ENCODE assay signal across 1 cellular context in genomic region chr1:179971563-179972496, GRCh38.
A peak's percentile ranks its signal among the peaks of the same experiment; 100 is the strongest.
TF ChIP-seq lines count a peak whose summit lies in the region.

No MANE protein-coding gene starts in this region.

TF ChIP-seq in K562, 482 proteins besides CTCF, POLR2A, EP300 and RAD21 (continued from another document and continues in another):
- TF ChIP-seq, protein P1, sequence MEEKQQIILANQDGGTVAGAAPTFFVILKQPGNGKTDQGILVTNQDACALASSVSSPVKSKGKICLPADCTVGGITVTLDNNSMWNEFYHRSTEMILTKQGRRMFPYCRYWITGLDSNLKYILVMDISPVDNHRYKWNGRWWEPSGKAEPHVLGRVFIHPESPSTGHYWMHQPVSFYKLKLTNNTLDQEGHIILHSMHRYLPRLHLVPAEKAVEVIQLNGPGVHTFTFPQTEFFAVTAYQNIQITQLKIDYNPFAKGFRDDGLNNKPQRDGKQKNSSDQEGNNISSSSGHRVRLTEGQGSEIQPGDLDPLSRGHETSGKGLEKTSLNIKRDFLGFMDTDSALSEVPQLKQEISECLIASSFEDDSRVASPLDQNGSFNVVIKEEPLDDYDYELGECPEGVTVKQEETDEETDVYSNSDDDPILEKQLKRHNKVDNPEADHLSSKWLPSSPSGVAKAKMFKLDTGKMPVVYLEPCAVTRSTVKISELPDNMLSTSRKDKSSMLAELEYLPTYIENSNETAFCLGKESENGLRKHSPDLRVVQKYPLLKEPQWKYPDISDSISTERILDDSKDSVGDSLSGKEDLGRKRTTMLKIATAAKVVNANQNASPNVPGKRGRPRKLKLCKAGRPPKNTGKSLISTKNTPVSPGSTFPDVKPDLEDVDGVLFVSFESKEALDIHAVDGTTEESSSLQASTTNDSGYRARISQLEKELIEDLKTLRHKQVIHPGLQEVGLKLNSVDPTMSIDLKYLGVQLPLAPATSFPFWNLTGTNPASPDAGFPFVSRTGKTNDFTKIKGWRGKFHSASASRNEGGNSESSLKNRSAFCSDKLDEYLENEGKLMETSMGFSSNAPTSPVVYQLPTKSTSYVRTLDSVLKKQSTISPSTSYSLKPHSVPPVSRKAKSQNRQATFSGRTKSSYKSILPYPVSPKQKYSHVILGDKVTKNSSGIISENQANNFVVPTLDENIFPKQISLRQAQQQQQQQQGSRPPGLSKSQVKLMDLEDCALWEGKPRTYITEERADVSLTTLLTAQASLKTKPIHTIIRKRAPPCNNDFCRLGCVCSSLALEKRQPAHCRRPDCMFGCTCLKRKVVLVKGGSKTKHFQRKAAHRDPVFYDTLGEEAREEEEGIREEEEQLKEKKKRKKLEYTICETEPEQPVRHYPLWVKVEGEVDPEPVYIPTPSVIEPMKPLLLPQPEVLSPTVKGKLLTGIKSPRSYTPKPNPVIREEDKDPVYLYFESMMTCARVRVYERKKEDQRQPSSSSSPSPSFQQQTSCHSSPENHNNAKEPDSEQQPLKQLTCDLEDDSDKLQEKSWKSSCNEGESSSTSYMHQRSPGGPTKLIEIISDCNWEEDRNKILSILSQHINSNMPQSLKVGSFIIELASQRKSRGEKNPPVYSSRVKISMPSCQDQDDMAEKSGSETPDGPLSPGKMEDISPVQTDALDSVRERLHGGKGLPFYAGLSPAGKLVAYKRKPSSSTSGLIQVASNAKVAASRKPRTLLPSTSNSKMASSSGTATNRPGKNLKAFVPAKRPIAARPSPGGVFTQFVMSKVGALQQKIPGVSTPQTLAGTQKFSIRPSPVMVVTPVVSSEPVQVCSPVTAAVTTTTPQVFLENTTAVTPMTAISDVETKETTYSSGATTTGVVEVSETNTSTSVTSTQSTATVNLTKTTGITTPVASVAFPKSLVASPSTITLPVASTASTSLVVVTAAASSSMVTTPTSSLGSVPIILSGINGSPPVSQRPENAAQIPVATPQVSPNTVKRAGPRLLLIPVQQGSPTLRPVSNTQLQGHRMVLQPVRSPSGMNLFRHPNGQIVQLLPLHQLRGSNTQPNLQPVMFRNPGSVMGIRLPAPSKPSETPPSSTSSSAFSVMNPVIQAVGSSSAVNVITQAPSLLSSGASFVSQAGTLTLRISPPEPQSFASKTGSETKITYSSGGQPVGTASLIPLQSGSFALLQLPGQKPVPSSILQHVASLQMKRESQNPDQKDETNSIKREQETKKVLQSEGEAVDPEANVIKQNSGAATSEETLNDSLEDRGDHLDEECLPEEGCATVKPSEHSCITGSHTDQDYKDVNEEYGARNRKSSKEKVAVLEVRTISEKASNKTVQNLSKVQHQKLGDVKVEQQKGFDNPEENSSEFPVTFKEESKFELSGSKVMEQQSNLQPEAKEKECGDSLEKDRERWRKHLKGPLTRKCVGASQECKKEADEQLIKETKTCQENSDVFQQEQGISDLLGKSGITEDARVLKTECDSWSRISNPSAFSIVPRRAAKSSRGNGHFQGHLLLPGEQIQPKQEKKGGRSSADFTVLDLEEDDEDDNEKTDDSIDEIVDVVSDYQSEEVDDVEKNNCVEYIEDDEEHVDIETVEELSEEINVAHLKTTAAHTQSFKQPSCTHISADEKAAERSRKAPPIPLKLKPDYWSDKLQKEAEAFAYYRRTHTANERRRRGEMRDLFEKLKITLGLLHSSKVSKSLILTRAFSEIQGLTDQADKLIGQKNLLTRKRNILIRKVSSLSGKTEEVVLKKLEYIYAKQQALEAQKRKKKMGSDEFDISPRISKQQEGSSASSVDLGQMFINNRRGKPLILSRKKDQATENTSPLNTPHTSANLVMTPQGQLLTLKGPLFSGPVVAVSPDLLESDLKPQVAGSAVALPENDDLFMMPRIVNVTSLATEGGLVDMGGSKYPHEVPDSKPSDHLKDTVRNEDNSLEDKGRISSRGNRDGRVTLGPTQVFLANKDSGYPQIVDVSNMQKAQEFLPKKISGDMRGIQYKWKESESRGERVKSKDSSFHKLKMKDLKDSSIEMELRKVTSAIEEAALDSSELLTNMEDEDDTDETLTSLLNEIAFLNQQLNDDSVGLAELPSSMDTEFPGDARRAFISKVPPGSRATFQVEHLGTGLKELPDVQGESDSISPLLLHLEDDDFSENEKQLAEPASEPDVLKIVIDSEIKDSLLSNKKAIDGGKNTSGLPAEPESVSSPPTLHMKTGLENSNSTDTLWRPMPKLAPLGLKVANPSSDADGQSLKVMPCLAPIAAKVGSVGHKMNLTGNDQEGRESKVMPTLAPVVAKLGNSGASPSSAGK (IDR thresholded peaks at IDR 0.05) = 0 out of 2 replicates have a peak, but pooled peaks have one; percentile 38
- TF ChIP-seq NFATC3 (IDR thresholded peaks at IDR 0.05) (peak; percentile 64; the same call in 1 of the 2 replicates), NR2C2 (CRISPR knock-in tag; IDR thresholded peaks at IDR 0.05) (no peak), NR2C2 (tag; IDR thresholded peaks at IDR 0.05) (peak; percentile 71; the same call in 1 of the 2 replicates), SMARCA5 (IDR thresholded peaks at IDR 0.05) (peak; percentile 77; the same call in 1 of the 2 replicates), HDAC2 (IDR thresholded peaks at IDR 0.05) (peak; percentile 98), ELF4 (CRISPR knock-in tag; IDR thresholded peaks at IDR 0.05) (0 out of 2 replicates have a peak, but pooled peaks have one; percentile 13), HDAC1 (IDR thresholded peaks at IDR 0.05) (peak; percentile 92 to 98; a peak in 3 of 4 replicates), TARDBP (IDR thresholded peaks at IDR 0.05) (peak; percentile 84; the same call in 1 of the 2 replicates), ARHGAP35 (IDR thresholded peaks at IDR 0.05; ENCODE audit: partially characterized antibody) (peak; percentile 74), TEAD4 (IDR thresholded peaks at IDR 0.05; ENCODE audit: low read length) (peak; percentile 100), TEAD4 (CRISPR knock-in tag; IDR thresholded peaks at IDR 0.05; ENCODE audit: borderline replicate concordance) (no peak), SMARCA4 (IDR thresholded peaks at IDR 0.05) (peak; percentile 99), CC2D1A (IDR thresholded peaks at IDR 0.05) (peak; percentile 96), SNIP1 (IDR thresholded peaks at IDR 0.05; ENCODE audit: low read depth) (peak; percentile 57; the same call in 1 of the 2 replicates), HMBOX1 (IDR thresholded peaks at IDR 0.05) (peak; percentile 95), ARNT (IDR thresholded peaks at IDR 0.05) (peak; percentile 77 to 89; a peak in 2 of 4 replicates)
- TF ChIP-seq, protein P2, sequence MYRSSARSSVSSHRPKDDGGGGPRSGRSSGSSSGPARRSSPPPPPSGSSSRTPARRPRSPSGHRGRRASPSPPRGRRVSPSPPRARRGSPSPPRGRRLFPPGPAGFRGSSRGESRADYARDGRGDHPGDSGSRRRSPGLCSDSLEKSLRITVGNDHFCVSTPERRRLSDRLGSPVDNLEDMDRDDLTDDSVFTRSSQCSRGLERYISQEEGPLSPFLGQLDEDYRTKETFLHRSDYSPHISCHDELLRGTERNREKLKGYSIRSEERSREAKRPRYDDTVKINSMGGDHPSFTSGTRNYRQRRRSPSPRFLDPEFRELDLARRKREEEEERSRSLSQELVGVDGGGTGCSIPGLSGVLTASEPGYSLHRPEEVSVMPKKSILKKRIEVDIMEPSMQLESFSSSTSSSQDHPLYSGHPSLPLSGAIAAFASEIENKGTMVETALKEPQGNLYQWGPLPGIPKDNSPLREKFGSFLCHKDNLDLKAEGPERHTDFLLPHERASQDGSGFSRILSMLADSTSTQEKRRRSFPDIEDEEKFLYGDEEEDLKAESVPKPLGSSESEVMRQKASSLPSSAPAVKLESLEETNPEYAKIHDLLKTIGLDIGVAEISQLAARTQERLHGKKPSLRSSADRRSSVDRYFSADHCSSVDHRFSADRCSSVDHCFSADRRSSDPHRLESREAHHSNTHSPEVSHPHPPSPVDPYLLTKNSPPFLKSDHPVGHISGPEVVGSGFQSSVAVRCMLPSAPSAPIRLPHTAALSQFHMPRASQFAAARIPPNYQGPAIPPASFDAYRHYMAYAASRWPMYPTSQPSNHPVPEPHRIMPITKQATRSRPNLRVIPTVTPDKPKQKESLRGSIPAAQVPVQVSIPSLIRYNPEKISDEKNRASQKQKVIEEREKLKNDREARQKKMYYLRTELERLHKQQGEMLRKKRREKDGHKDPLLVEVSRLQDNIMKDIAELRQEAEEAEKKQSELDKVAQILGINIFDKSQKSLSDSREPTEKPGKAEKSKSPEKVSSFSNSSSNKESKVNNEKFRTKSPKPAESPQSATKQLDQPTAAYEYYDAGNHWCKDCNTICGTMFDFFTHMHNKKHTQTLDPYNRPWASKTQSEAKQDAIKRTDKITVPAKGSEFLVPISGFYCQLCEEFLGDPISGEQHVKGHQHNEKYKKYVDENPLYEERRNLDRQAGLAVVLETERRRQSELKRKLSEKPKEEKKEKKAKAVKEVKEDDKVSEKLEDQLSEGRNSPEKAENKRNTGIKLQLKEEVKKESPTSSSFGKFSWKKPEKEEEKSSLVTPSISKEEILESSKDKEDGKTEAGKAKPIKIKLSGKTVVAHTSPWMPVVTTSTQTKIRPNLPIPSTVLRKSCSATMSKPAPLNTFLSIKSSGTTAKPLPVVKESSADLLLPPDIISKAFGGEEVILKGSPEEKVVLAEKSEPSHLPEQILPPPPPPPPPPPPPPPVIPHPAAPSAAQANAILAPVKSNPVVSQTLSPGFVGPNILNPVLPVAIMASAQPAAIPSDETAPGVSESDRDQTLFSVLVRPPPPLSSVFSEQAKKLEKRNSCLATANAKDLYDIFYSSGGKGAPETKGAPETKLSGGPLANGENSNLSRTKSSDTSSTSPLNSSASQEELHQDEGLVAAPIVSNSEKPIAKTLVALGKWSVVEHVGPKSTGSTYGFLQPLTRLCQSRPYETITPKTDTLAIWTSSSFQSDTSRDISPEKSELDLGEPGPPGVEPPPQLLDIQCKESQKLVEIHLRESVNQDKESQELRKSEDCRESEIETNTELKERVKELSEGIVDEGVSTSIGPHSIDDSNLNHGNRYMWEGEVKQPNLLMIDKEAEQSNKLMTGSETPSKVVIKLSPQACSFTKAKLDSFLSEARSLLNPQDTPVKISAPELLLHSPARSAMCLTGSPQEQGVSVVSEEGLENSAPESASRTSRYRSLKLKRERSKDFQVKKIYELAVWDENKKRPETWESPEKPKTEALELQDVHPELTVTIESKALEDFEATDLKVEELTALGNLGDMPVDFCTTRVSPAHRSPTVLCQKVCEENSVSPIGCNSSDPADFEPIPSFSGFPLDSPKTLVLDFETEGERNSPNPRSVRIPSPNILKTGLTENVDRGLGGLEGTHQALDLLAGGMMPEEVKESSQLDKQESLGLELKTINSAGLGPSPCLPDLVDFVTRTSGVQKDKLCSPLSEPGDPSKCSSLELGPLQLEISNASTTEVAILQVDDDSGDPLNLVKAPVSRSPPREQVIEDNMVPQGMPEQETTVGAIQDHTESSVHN (IDR thresholded peaks at IDR 0.05; ENCODE audit: borderline replicate concordance in 1 of 2, low read depth in 1 of 2) = peak in 1 of 2 experiments; percentile 84; a peak in 1 of 4 replicates
- TF ChIP-seq, protein P3, sequence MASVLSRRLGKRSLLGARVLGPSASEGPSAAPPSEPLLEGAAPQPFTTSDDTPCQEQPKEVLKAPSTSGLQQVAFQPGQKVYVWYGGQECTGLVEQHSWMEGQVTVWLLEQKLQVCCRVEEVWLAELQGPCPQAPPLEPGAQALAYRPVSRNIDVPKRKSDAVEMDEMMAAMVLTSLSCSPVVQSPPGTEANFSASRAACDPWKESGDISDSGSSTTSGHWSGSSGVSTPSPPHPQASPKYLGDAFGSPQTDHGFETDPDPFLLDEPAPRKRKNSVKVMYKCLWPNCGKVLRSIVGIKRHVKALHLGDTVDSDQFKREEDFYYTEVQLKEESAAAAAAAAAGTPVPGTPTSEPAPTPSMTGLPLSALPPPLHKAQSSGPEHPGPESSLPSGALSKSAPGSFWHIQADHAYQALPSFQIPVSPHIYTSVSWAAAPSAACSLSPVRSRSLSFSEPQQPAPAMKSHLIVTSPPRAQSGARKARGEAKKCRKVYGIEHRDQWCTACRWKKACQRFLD (CRISPR knock-in tag; IDR thresholded peaks at IDR 0.05) = peak; percentile 77; the same call in 1 of the 2 replicates
- TF ChIP-seq, protein P4, sequence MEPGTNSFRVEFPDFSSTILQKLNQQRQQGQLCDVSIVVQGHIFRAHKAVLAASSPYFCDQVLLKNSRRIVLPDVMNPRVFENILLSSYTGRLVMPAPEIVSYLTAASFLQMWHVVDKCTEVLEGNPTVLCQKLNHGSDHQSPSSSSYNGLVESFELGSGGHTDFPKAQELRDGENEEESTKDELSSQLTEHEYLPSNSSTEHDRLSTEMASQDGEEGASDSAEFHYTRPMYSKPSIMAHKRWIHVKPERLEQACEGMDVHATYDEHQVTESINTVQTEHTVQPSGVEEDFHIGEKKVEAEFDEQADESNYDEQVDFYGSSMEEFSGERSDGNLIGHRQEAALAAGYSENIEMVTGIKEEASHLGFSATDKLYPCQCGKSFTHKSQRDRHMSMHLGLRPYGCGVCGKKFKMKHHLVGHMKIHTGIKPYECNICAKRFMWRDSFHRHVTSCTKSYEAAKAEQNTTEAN (CRISPR knock-in tag; IDR thresholded peaks at IDR 0.05) = no peak
- TF ChIP-seq, protein P5, sequence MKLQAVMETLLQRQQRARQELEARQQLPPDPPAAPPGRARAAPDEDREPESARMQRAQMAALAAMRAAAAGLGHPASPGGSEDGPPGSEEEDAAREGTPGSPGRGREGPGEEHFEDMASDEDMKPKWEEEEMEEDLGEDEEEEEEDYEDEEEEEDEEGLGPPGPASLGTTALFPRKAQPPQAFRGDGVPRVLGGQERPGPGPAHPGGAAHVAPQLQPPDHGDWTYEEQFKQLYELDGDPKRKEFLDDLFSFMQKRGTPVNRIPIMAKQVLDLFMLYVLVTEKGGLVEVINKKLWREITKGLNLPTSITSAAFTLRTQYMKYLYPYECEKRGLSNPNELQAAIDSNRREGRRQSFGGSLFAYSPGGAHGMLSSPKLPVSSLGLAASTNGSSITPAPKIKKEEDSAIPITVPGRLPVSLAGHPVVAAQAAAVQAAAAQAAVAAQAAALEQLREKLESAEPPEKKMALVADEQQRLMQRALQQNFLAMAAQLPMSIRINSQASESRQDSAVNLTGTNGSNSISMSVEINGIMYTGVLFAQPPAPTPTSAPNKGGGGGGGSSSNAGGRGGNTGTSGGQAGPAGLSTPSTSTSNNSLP (IDR thresholded peaks at IDR 0.05; ENCODE audit: borderline replicate concordance, low read depth, low read length) = peak; percentile 86
